ENCODE assay signal across 12 cellular contexts in genomic region chr10:117363027-117363426, GRCh38. TPM values are rescaled to one million over a fixed set of nuclear protein-coding genes. Genes with fewer than 3 reads are reported as not detected.
DNase-seq lines count a peak whose midpoint lies in the region; FAIRE-seq and TF ChIP-seq lines count a peak whose summit lies in the region.
"Had no signal": no experiment of that assay in that cellular context is flagged by ENCODE, and none has a peak within 500 bp of the region (broad histone marks: within the 10 kb centered on the region; RNA-seq: fewer than 3 reads in every experiment).

No MANE protein-coding gene starts in this region.

- no peak overlapping the region for H2AFZ ChIP-seq in Loucy (ENCODE audit: low read length)

- DNase-seq in GM18507 (ENCODE audit: extremely low spot score, insufficient read length, low read depth), result no peak
- peak; percentile 56 for DNase-seq in HFFc6
- peak; percentile 42 for DNase-seq in glomerular visceral epithelial cell (ENCODE audit: extremely low spot score)
- no peak for DNase-seq in effector memory CD4-positive, alpha-beta T cell
- no peak for DNase-seq in NCI-H524 (lab: John Stamatoyannopoulos, UW)
- no peak for DNase-seq in prostate gland (ENCODE audit: low spot score)
- DNase-seq in activated CD4-positive, alpha-beta T cell treated with anti-CD3 and anti-CD28 coated beads, Interleukin-2, amount 50 U/mL, for 4 hours, result no peak
- DNase-seq: activated CD4-positive, alpha-beta T cell treated with anti-CD3 and anti-CD28 coated beads for 36 hours; NCI-H774; tibial artery had no signal

- intact Hi-C loops in prostate gland (cut with DNase I), result no loop called here

- H3K4me3 Mint-ChIP-seq in HFFc6, result peak overlapping the region; percentile 5; the same call in 1 of the 2 replicates
- H3K4me3 Mint-ChIP-seq: activated CD4-positive, alpha-beta T cell treated with anti-CD3 and anti-CD28 coated beads for 36 hours; dendritic cell treated with granulocyte-macrophage colony-stimulating factor and Interleukin-4, amounts not matched to agents 40 ng/mL and 50 ng/mL, for 4 days had no signal

- no peaks in the 10 kb centered on the region for H3K9me2 ChIP-seq in Loucy (replicated peaks; ENCODE audit: low read depth, low read length)

- FAIRE-seq in GM18507 (lab: Jason Lieb, UNC), result peak; percentile 57

- no peaks in the 10 kb centered on the region for H3K9me3 Mint-ChIP-seq in HFFc6
- H3K9me3 Mint-ChIP-seq: dendritic cell treated with granulocyte-macrophage colony-stimulating factor and Interleukin-4, amounts not matched to agents 40 ng/mL and 50 ng/mL, for 4 days had no signal

- H3K9ac ChIP-seq in Loucy (ENCODE audit: low read depth, low read length, poor library complexity, severe bottlenecking), result peak overlapping the region; percentile 98

- H3K4me3 ChIP-seq in Loucy (ENCODE audit: low read length, poor library complexity, severe bottlenecking) (peak overlapping the region; percentile 95), prostate gland (no peak overlapping the region)
- no peak overlapping the region for H3K4me3 ChIP-seq in effector memory CD4-positive, alpha-beta T cell (ENCODE audit: insufficient read depth, low read depth, low read length, poor library complexity, severe bottlenecking)
- H3K4me3 ChIP-seq: tibial artery had no signal

- H3K36me3 ChIP-seq in Loucy (ENCODE audit: insufficient read depth, low read length) (peaks cover 88% of the 10 kb centered on the region), prostate gland (no peaks in the 10 kb centered on the region)
- H3K36me3 ChIP-seq in effector memory CD4-positive, alpha-beta T cell (ENCODE audit: control insufficient read depth, insufficient read depth, low read length), result no peaks in the 10 kb centered on the region
- H3K36me3 ChIP-seq: tibial artery had no signal

- peaks cover 89% of the 10 kb centered on the region for H3K4me1 ChIP-seq in Loucy (ENCODE audit: insufficient read depth, low read length, poor library complexity, severe bottlenecking)
- H3K4me1 ChIP-seq in effector memory CD4-positive, alpha-beta T cell (ENCODE audit: control insufficient read depth, insufficient read depth, low read length, poor library complexity, severe bottlenecking), result peaks cover 4% of the 10 kb centered on the region
- peaks cover 7% of the 10 kb centered on the region for H3K4me1 ChIP-seq in prostate gland (replicated peaks)

- no peak for TF ChIP-seq POLR2A in prostate gland (IDR thresholded peaks at IDR 0.05)

- WGBS in prostate gland, result 77% methylated on average over 2 of the region's 2 CpGs

- H4K20me1 ChIP-seq in Loucy (ENCODE audit: insufficient read depth, low read length, poor library complexity, severe bottlenecking), result peaks cover 99% of the 10 kb centered on the region

- H3K27ac Mint-ChIP-seq in HFFc6, result no peak overlapping the region
- H3K27ac Mint-ChIP-seq: activated CD4-positive, alpha-beta T cell treated with anti-CD3 and anti-CD28 coated beads for 36 hours had no signal

- no peaks in the 10 kb centered on the region for H3K9me3 ChIP-seq in Loucy (ENCODE audit: insufficient read depth, low read depth, low read length)
- no peaks in the 10 kb centered on the region for H3K9me3 ChIP-seq in effector memory CD4-positive, alpha-beta T cell (ENCODE audit: control insufficient read depth, low read length)
- H3K9me3 ChIP-seq in prostate gland, result no peaks in the 10 kb centered on the region
- H3K9me3 ChIP-seq: tibial artery had no signal

- H3K27me3 Mint-ChIP-seq in HFFc6 (ENCODE audit: insufficient read depth), result no peaks in the 10 kb centered on the region
- H3K27me3 Mint-ChIP-seq: activated CD4-positive, alpha-beta T cell treated with anti-CD3 and anti-CD28 coated beads for 36 hours; dendritic cell treated with granulocyte-macrophage colony-stimulating factor and Interleukin-4, amounts not matched to agents 40 ng/mL and 50 ng/mL, for 4 days had no signal

- TF ChIP-seq CTCF in HFFc6 (IDR thresholded peaks at IDR 0.05) (no peak), Loucy (conservative IDR thresholded peaks at IDR 0.05; ENCODE audit: low read length) (no peak), prostate gland (IDR thresholded peaks at IDR 0.05) (no peak)

- H3K27me3 ChIP-seq in Loucy (ENCODE audit: insufficient read depth, low read length, poor library complexity, severe bottlenecking) (no peaks in the 10 kb centered on the region), prostate gland (replicated peaks; ENCODE audit: insufficient read depth) (no peaks in the 10 kb centered on the region)
- H3K27me3 ChIP-seq in effector memory CD4-positive, alpha-beta T cell (replicated peaks; ENCODE audit: control insufficient read depth, insufficient read depth, low read length, poor library complexity, severe bottlenecking), result no peaks in the 10 kb centered on the region
- H3K27me3 ChIP-seq: tibial artery had no signal

- peaks cover 100% of the 10 kb centered on the region for H3K79me2 ChIP-seq in Loucy (ENCODE audit: insufficient read depth, low read length)

- peaks cover 63% of the 10 kb centered on the region for H3K4me1 Mint-ChIP-seq in HFFc6 (ENCODE audit: low read depth)

- peaks cover 28% of the 10 kb centered on the region for H3F3A ChIP-seq in Loucy (ENCODE audit: low read depth)

- no peaks in the 10 kb centered on the region for H3K36me3 Mint-ChIP-seq in HFFc6 (ENCODE audit: low read depth)

- H3K4me2 ChIP-seq in Loucy (ENCODE audit: low read depth, low read length, poor library complexity, severe bottlenecking), result peak overlapping the region; percentile 91

- no peak overlapping the region for H3K27ac ChIP-seq in effector memory CD4-positive, alpha-beta T cell (ENCODE audit: insufficient read depth, low read length, poor library complexity, severe bottlenecking)
- H3K27ac ChIP-seq in prostate gland, result no peak overlapping the region
- H3K27ac ChIP-seq: tibial artery had no signal

RNA-seq across cellular contexts. Expression of gene PDZD8, which starts 12.2 kb away (rescaled TPM):
- 10 to 100 TPM; 29.9 to 32.5 (median 31.5) TPM for total RNA-seq in HFFc6 (2021; fragmentation: NEBNext Ultra II Directional; extraction: Animal tissue kit (Norgen Biotek cat#: 25700))
- 10 to 100 TPM; 22.7 to 38.7 TPM for total RNA-seq in prostate gland

Comparison
In these comparisons a context has a peak if more than half of its experiments do, and no peak if none do; other contexts are left out.
1. DNase-seq: peak in HFFc6 (single experiment) and glomerular visceral epithelial cell (single experiment); none in GM18507 (single experiment), effector memory CD4-positive, alpha-beta T cell (0 of 3), NCI-H524 (0 of 2), prostate gland (single experiment) and activated CD4-positive, alpha-beta T cell treated with anti-CD3 and anti-CD28 coated beads, Interleukin-2, amount 50 U/mL, for 4 hours (0 of 2).